12 cellular contexts compared by ENCODE assay signal in the genomic region with DNA sequence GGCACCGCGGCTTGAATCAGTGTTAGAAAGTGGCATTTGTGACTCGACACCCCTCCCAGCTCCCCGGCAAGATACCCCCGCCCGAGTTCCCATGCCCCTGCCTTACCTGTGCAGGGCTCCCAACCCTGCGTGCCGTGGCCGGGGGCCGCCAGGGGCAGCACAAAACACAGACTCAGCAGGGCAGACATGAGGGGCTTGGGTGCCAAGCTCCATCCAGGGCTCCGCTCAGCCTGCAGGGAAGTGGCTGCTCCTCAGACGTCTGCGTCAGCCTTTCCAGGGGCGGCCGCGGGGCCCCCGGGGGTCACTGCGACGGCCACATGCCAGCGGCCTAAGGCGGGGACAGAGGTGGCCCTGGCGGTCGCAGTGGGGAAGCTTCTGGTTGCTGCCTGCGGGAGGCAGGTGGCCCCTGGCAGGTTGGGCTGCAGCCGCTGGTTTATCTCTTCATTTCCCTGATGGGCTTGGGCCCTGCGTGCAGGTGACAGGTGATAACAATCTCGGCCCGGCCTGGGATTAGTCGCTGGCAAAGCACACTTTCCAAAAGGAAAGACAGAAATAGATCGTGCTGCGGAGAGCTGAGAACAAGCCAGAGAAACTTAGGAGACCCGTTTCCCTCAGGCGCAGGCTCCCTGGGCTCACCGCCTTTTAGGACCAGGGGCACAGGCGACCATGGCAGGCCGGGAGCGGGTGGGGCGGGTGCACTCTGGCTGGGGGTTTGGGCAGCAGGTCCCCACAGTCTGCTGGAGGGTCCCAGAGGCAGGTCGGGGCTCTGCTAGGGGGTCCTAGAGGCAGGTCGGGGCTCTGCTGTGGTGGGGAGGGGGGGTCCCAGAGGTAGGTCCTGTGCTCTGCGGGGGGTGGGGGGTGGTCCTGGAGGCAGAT. TPM values are rescaled to one million over a fixed set of nuclear protein-coding genes. Genes with fewer than 3 reads are reported as not detected.
DNase-seq lines count a peak whose midpoint lies in the region; ATAC-seq, FAIRE-seq and TF ChIP-seq lines count a peak whose summit lies in the region.
"Had no signal": no experiment of that assay in that cellular context is flagged by ENCODE, and none has a peak within 500 bp of the region (broad histone marks: within the 10 kb centered on the region; RNA-seq: fewer than 3 reads in every experiment).

TSPEAR (minus strand) TSS at position 246 of the 876 bp plus-strand sequence; CDS start at position 188, 58 bp downstream.

- 17% methylated on average over 15 of the region's 41 CpGs for WGBS in HepG2 (ENCODE audit: low lambda C conversion rate)
- 2% methylated on average over 18 of the region's 41 CpGs for WGBS in right lobe of liver (ENCODE audit: insufficient coverage, low coverage, low lambda C conversion rate, missing lambda C conversion rate)

- H3K27ac ChIP-seq in HepG2 (ENCODE audit: extremely low read length, insufficient read depth, low read length) (no peak within 1 kb of the TSS), right lobe of liver (no peak within 1 kb of the TSS)
- H3K27ac ChIP-seq: esophagus squamous epithelium, thoracic aorta had no signal

- H4K20me1 ChIP-seq in HepG2 (ENCODE audit: insufficient read depth, low read length) = no peaks in the 10 kb centered on the region

- no peak within 1 kb of the TSS for H2AFZ ChIP-seq in HepG2 (ENCODE audit: low read length)

- H3K36me3 ChIP-seq in HepG2 (replicated peaks in 1 of 2; ENCODE audit: control insufficient read depth in 1 of 2, insufficient read depth in 2 of 2, low read length in 2 of 2) (no peaks in the 10 kb centered on the region), right lobe of liver (no peaks in the 10 kb centered on the region)
- H3K36me3 ChIP-seq: esophagus squamous epithelium, thoracic aorta had no signal

- TF ChIP-seq EP300 in HepG2 (IDR thresholded peaks at IDR 0.05; ENCODE audit: low read depth in 2 of 2, low read length in 2 of 2) (no peak), HepG2 (CRISPR knock-in tag; IDR thresholded peaks at IDR 0.05; ENCODE audit: borderline replicate concordance) (no peak)

- peak within 1 kb of the TSS; percentile 34 for H3K27ac Mint-ChIP-seq in type B pancreatic cell

- H3K79me2 ChIP-seq in HepG2 (ENCODE audit: insufficient read depth, low read length) = no peaks in the 10 kb centered on the region

- H3K4me3 ChIP-seq in HepG2 (replicated peaks in 1 of 3; ENCODE audit: insufficient read depth in 1 of 3, low read depth in 2 of 3, low read length in 3 of 3) (no peak within 1 kb of the TSS; a peak in 1 of 6 replicates), right lobe of liver (no peak within 1 kb of the TSS), iPS-11a (ENCODE audit: low read depth, low read length) (peak within 1 kb of the TSS; percentile 10)
- H3K4me3 ChIP-seq: esophagus squamous epithelium, thoracic aorta had no signal

- POLR2A ChIA-PET in HepG2 (lab: Yijun Ruan, JAX) = no interaction called here

- intact Hi-C loops in HepG2 (cut with micrococcal nuclease; ENCODE audit: unreplicated experiment) (no loop called here), right lobe of liver (cut with DNase I) (no loop called here)

- H3K4me1 ChIP-seq in HepG2 (ENCODE audit: insufficient read depth, low read length) (peaks cover 16% of the 10 kb centered on the region; the same call in 1 of the 2 replicates), right lobe of liver (peaks cover 0 to 3% (median 0%) of the 10 kb centered on the region in 4 donors)

- H3K9me3 ChIP-seq in HepG2 (ENCODE audit: low read length) (no peaks in the 10 kb centered on the region), right lobe of liver (no peaks in the 10 kb centered on the region)
- H3K9me3 ChIP-seq: esophagus squamous epithelium, thoracic aorta had no signal

- peak within 1 kb of the TSS; percentile 81 for H3K4me3 Mint-ChIP-seq in type B pancreatic cell

- CTCF ChIA-PET in HepG2 (lab: Yijun Ruan, JAX; ENCODE audit: low intra/inter-chr PET ratio, low total read pairs) = no interaction called here

- TF ChIP-seq POLR2A in HepG2 (IDR thresholded peaks at IDR 0.05; ENCODE audit: insufficient read depth in 1 of 2, low read depth in 2 of 2, low read length in 2 of 2) (no peak), right lobe of liver (IDR thresholded peaks at IDR 0.05) (no peak)

- BruUV-seq in HepG2 (replicated peaks; lab: Mats Ljungman, UMichigan) = no TSS peak

- no peak within 1 kb of the TSS for H3K9ac ChIP-seq in HepG2 (ENCODE audit: insufficient read depth, low read depth, low read length)

- peak within 1 kb of the TSS; percentile 21; the same call in 1 of the 2 replicates for H3K4me2 ChIP-seq in HepG2 (ENCODE audit: low read depth, low read length)

- peaks cover 12% of the 10 kb centered on the region for H3K4me1 Mint-ChIP-seq in type B pancreatic cell (ENCODE audit: unreplicated experiment)

- in situ Hi-C loops in HepG2 (cut with HindIII; ENCODE audit: extremely low pct_ligation_motif_present, low pct_unique_long_range_greater_than_20kb) = no loop called here

- no peaks in the 10 kb centered on the region for H3K36me3 Mint-ChIP-seq in type B pancreatic cell

- no peak for DNase-seq in HepG2 (ENCODE audit: low spot score)
- no peak for DNase-seq in right lobe of liver
- peak; percentile 85 for DNase-seq in NCI-H69 (lab: John Stamatoyannopoulos, UW)
- peak; percentile 69 for DNase-seq in type B pancreatic cell (ENCODE audit: extremely low spot score, unreplicated experiment)
- no peak for DNase-seq in inferior parietal cortex (ENCODE audit: extremely low spot score)
- no peak for DNase-seq in HK-2 (ENCODE audit: unreplicated experiment)
- DNase-seq in pons (ENCODE audit: low spot score) = no peak
- DNase-seq: esophagus squamous epithelium, T-helper 9 cell had no signal

- 0 out of 2 replicates have a peak, but pooled peaks have one; percentile 7 for TF ChIP-seq RAD21 in HepG2 (CRISPR knock-in tag; IDR thresholded peaks at IDR 0.05)

- TF ChIP-seq CTCF in HepG2 (CRISPR knock-in tag; IDR thresholded peaks at IDR 0.05) = no peak
- TF ChIP-seq CTCF in right lobe of liver (IDR thresholded peaks at IDR 0.05) = no peak
- peak; percentile 21 for TF ChIP-seq CTCF in type B pancreatic cell (conservative IDR thresholded peaks at IDR 0.05)

- no peaks in the 10 kb centered on the region for H3K9me3 Mint-ChIP-seq in type B pancreatic cell

- H3K27me3 ChIP-seq in HepG2 (ENCODE audit: control insufficient read depth in 1 of 2, insufficient read depth in 2 of 2, low read length in 2 of 2) (peaks cover 16 to 62% of the 10 kb centered on the region in 2 experiments), right lobe of liver (peaks cover 24 to 34% of the 10 kb centered on the region in 2 donors)

- ATAC-seq in HepG2 = peak; percentile 62
- no peak for ATAC-seq in right lobe of liver

- peaks cover 93% of the 10 kb centered on the region for H3K27me3 Mint-ChIP-seq in type B pancreatic cell

- no peak for FAIRE-seq in HepG2 (lab: Jason Lieb, UNC)

TF ChIP-seq in HepG2, 621 proteins besides CTCF, POLR2A, EP300 and RAD21 (continues in another document):
- no peak for TF ChIP-seq ZNF598 (CRISPR knock-in tag; IDR thresholded peaks at IDR 0.05; ENCODE audit: borderline replicate concordance)
- TF ChIP-seq MTA1 (CRISPR knock-in tag; IDR thresholded peaks at IDR 0.05; ENCODE audit: borderline replicate concordance) = 0 out of 2 replicates have a peak, but pooled peaks have one; percentile 35
- TF ChIP-seq, protein P1, sequence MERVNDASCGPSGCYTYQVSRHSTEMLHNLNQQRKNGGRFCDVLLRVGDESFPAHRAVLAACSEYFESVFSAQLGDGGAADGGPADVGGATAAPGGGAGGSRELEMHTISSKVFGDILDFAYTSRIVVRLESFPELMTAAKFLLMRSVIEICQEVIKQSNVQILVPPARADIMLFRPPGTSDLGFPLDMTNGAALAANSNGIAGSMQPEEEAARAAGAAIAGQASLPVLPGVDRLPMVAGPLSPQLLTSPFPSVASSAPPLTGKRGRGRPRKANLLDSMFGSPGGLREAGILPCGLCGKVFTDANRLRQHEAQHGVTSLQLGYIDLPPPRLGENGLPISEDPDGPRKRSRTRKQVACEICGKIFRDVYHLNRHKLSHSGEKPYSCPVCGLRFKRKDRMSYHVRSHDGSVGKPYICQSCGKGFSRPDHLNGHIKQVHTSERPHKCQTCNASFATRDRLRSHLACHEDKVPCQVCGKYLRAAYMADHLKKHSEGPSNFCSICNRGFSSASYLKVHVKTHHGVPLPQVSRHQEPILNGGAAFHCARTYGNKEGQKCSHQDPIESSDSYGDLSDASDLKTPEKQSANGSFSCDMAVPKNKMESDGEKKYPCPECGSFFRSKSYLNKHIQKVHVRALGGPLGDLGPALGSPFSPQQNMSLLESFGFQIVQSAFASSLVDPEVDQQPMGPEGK (CRISPR knock-in tag; IDR thresholded peaks at IDR 0.05) = peak; percentile 52; the same call in 1 of the 2 replicates
- no peak for TF ChIP-seq ZNF709 (CRISPR knock-in tag; IDR thresholded peaks at IDR 0.05)

RNA-seq across cellular contexts. Expression of gene TSPEAR, which starts in this region (rescaled TPM):
- 0.07 and 0.18 TPM in 2 replicates for total RNA-seq in HepG2 (2016; rRNA removed; fragmentation: Illumina TruSeq; extraction: Trizol)
- 0.09 TPM in 1 of 2 replicates, not detected in the other for total RNA-seq in HepG2 (2016; cell fraction: cytosol; rRNA removed; fragmentation: Illumina TruSeq; extraction: Trizol; ENCODE audit: low read depth)
- total RNA-seq in HepG2 (2016; cell fraction: insoluble cytoplasmic fraction; rRNA removed; fragmentation: Illumina TruSeq; extraction: Trizol) = 0.10 and 0.19 TPM in 2 replicates
- 0.24 and 0.28 TPM in 2 replicates for total RNA-seq in HepG2 (2016; cell fraction: membrane; rRNA removed; fragmentation: Illumina TruSeq; extraction: Trizol)
- total RNA-seq in HepG2 (2016; cell fraction: nucleus; rRNA removed; fragmentation: Illumina TruSeq; extraction: Trizol) = 0.16 TPM in 1 of 2 replicates, not detected in the other
- polyA plus RNA-seq in HepG2 (2011; rRNA removed) = 0.32 and 0.33 TPM in 2 replicates
- 0.28 and 0.32 TPM in 2 replicates for polyA plus RNA-seq in HepG2 (2011; cell fraction: cytosol; rRNA removed)
- 0.59 and 0.71 TPM in 2 replicates for polyA plus RNA-seq in HepG2 (2011; cell fraction: nucleus; rRNA removed)
- 0.63 and 0.68 TPM in 2 replicates for polyA plus RNA-seq in HepG2 (2012)
- polyA plus RNA-seq in HepG2 (2016; cell fraction: cytosol; fragmentation: Illumina TruSeq; extraction: Trizol; ENCODE audit: low read depth) = 0.10 and 0.12 TPM in 2 replicates
- 0.19 and 0.25 TPM in 2 replicates for polyA plus RNA-seq in HepG2 (2016; cell fraction: insoluble cytoplasmic fraction; fragmentation: Illumina TruSeq; extraction: Trizol; ENCODE audit: low read depth)
- polyA plus RNA-seq in HepG2 (2016; cell fraction: membrane; fragmentation: Illumina TruSeq; extraction: Trizol; ENCODE audit: low read depth) = 0.31 and 0.42 TPM in 2 replicates
- 0.11 TPM in 1 of 2 replicates, not detected in the other for polyA plus RNA-seq in HepG2 (2016; cell fraction: nucleus; fragmentation: Illumina TruSeq; extraction: Trizol; ENCODE audit: insufficient read depth, low read depth)
- polyA minus RNA-seq in HepG2 (2011; rRNA and poly(A)+ RNA removed; ENCODE audit: low replicate concordance) = 0.82 TPM in 1 of 2 replicates, not detected in the other
- 0.18 and 0.20 TPM in 2 replicates for polyA minus RNA-seq in HepG2 (2011; cell fraction: cytosol; rRNA and poly(A)+ RNA removed)
- 0.26 and 0.37 TPM in 2 replicates for polyA minus RNA-seq in HepG2 (2011; cell fraction: nucleus; rRNA and poly(A)+ RNA removed)
- not detected for total RNA-seq in right lobe of liver
- 0.34 and 0.59 TPM in 2 replicates for total RNA-seq in type B pancreatic cell (ENCODE audit: low replicate concordance)
- total RNA-seq: esophagus squamous epithelium, thoracic aorta had no signal
- polyA plus RNA-seq: CD14-positive monocyte had no signal

Comparison
In these comparisons a context has a peak if more than half of its experiments do, and no peak if none do; other contexts are left out.
1. Peak in ATAC-seq and H3K4me2 ChIP-seq in HepG2; RNA of the gene not detected or under 1 TPM.
2. Peak in DNase-seq in type B pancreatic cell; RNA of the gene not detected or under 1 TPM.